In the genomic region with DNA sequence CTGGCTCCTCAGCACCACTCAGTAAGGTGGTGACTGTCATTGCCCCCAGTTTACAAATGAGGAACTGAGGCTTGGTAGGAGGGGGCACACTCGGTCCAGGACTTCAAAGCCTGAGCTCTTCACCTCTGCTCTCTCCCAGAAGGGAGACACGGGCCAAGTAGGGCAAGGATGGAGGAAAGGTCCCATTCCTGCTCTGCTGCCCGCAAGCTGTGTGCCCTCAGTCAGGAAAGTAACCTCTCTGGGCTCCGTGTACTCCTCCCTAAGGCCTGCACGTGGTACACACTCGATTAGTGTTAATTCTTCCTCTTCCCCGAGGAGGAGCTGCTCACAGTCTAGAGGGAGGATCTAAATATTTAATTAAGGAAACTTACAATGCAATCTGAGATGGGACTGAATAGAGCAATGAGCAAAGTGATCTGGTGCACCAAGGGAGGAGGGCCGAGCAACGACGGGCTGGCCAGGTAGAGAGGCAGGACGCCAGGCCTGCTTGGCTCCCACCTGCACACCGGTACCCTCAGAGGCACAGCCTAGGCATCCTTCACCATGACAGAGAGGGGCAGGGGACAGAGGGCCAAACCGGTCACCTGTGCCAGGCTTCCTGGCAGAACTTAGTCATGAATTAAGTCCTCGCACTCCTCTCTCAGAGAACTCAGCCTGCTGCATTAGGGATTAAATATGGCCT, we compare ENCODE assay signal across 18 cellular contexts.
"Had no signal": no experiment of that assay in that cellular context is flagged by ENCODE, and none has a peak within 500 bp of the region (broad histone marks: within the 10 kb centered on the region; RNA-seq: fewer than 3 reads in every experiment).

No MANE protein-coding gene starts in this region.

- H3K27me3 ChIP-seq: transverse colon, uterus had no signal

- H3K36me3 Mint-ChIP-seq: activated naive CD4-positive, alpha-beta T cell treated with anti-CD3 and anti-CD28 coated beads, Interleukin-2, amount 50 U/mL, for 72 hours; brain; memory B cell; stimulated activated memory B cell treated with anti-CD40 and anti-IgM and Interleukin-4, amounts not matched to agents 10 μg/mL and 1 μg/mL and 100 μg/mL, for 72 hours; WTC11 had no signal

- H3K36me3 ChIP-seq: transverse colon, uterus had no signal

- H3K9me3 ChIP-seq: transverse colon, uterus had no signal

- DNase-seq: activated CD8-positive, alpha-beta memory T cell treated with anti-CD3 and anti-CD28 coated beads, Interleukin-2, amount 50 U/mL, for 48 hours; activated gamma-delta T cell treated with Interleukin-2 at 50 U/mL for 16 hours; dermis blood vessel endothelial cell; effector CD8-positive, alpha-beta T cell; erythroblast; foreskin keratinocyte; left ventricle myocardium superior; retina; stimulated activated CD4-positive, alpha-beta T cell treated with anti-CD3 and anti-CD28 coated beads, Interleukin-2, amount 100 ng/mL, for 24 hours; T-helper 9 cell; transverse colon; uterus had no signal

- H3K27ac Mint-ChIP-seq: progenitor cell of endocrine pancreas; stimulated activated memory B cell treated with anti-CD40 and anti-IgM and Interleukin-4, amounts not matched to agents 10 μg/mL and 1 μg/mL and 100 μg/mL, for 72 hours; WTC11 had no signal

- H3K9me3 Mint-ChIP-seq: activated naive CD4-positive, alpha-beta T cell treated with anti-CD3 and anti-CD28 coated beads, Interleukin-2, amount 50 U/mL, for 72 hours; memory B cell; stimulated activated memory B cell treated with anti-CD40 and anti-IgM and Interleukin-4, amounts not matched to agents 10 μg/mL and 1 μg/mL and 100 μg/mL, for 72 hours; WTC11 had no signal

- ATAC-seq: activated naive CD4-positive, alpha-beta T cell treated with anti-CD3 and anti-CD28 coated beads, Interleukin-2, amount 50 U/mL, for 72 hours; foreskin keratinocyte; left ventricle myocardium superior; stimulated activated memory B cell treated with anti-CD40 and anti-IgM and Interleukin-4, amounts not matched to agents 10 μg/mL and 1 μg/mL and 100 μg/mL, for 72 hours; WTC11 had no signal

- H3K4me3 Mint-ChIP-seq: brain; memory B cell; stimulated activated memory B cell treated with anti-CD40 and anti-IgM and Interleukin-4, amounts not matched to agents 10 μg/mL and 1 μg/mL and 100 μg/mL, for 72 hours; WTC11 had no signal

- H3K27ac ChIP-seq: foreskin keratinocyte, transverse colon, uterus had no signal

- H3K27me3 Mint-ChIP-seq: memory B cell; stimulated activated memory B cell treated with anti-CD40 and anti-IgM and Interleukin-4, amounts not matched to agents 10 μg/mL and 1 μg/mL and 100 μg/mL, for 72 hours had no signal

- H3K4me3 ChIP-seq: transverse colon, uterus had no signal

- H3K4me1 ChIP-seq: foreskin keratinocyte, transverse colon, uterus had no signal
